In genomic region chr3:13018561-13019242, GRCh38 we compare ENCODE assay signal across 12 cellular contexts. TPM values are rescaled to one million over a fixed set of nuclear protein-coding genes. Genes with fewer than 3 reads are reported as not detected.
DNase-seq lines count a peak whose midpoint lies in the region; ATAC-seq and TF ChIP-seq lines count a peak whose summit lies in the region.
"Had no signal": no experiment of that assay in that cellular context is flagged by ENCODE, and none has a peak within 500 bp of the region (broad histone marks: within the 10 kb centered on the region; RNA-seq: fewer than 3 reads in every experiment).

No MANE protein-coding gene starts in this region.

- no peak for TF ChIP-seq EP300 in sigmoid colon (IDR thresholded peaks at IDR 0.05)

- DNase-seq in activated B cell treated with CpG ODN at 0.5 μM for 24 hours, result no peak
- DNase-seq in heart right ventricle, result no peak
- DNase-seq in sigmoid colon, result no peak
- DNase-seq in NCI-H1436 (lab: John Stamatoyannopoulos, UW), result no peak
- no peak for DNase-seq in NCI-H446 (lab: John Stamatoyannopoulos, UW)
- no peak for DNase-seq in activated CD4-positive, alpha-beta T cell treated with anti-CD3 and anti-CD28 coated beads for 1 hour
- DNase-seq: dermis blood vessel endothelial cell; KBM-7; stimulated activated CD4-positive, alpha-beta T cell treated with anti-CD3 and anti-CD28 coated beads, Interleukin-4, amount 100 ng/mL, for 1 hour had no signal

- H3K4me1 ChIP-seq in heart right ventricle, result peaks cover 35 to 90% (median 85%) of the 10 kb centered on the region in 9 donors
- H3K4me1 ChIP-seq in sigmoid colon, result peaks cover 0 to 51% (median 30%) of the 10 kb centered on the region in 4 donors

- H3K27me3 Mint-ChIP-seq in activated B cell treated with CpG ODN at 0.5 μM for 24 hours, result no peaks in the 10 kb centered on the region

- peak overlapping the region; percentile 10 for H3K4me3 ChIP-seq in GM12875 (ENCODE audit: low read depth, low read length)
- H3K4me3 ChIP-seq in heart right ventricle, result peak overlapping the region in 7 of 10 donors; percentile 1 to 37 (median 19)
- H3K4me3 ChIP-seq in sigmoid colon, result peak overlapping the region in 3 of 4 donors; percentile 17 to 30 (median 23)
- H3K4me3 ChIP-seq: left lung had no signal

- CTCF ChIA-PET in activated B cell treated with CpG ODN at 0.5 μM for 24 hours (lab: Charles Lee), result interaction anchor here (1.0 to 1.4 kb wide), 4 partner anchors 23 to 73 kb away, joined by 3 to 5 read pairs (median 4); no protein-coding TSS in a partner anchor

- POLR2A ChIA-PET in activated B cell treated with CpG ODN at 0.5 μM for 24 hours (lab: Charles Lee), result interaction anchor here (0.6 to 10.3 kb wide), 8 partner anchors 12 to 1411 kb away, joined by 3 to 465 read pairs (median 38); no protein-coding TSS in a partner anchor

- 52 to 58% methylated on average over 15 of the region's 15 CpGs for WGBS in heart right ventricle, 2 donors
- WGBS in sigmoid colon, 2 donors, result 75 to 78% methylated on average over 15 of the region's 15 CpGs

- intact Hi-C loops in activated B cell treated with CpG ODN at 0.5 μM for 24 hours (cut with micrococcal nuclease) (loop anchor here (1.0 kb wide), 1 partner anchor 9 kb away; no protein-coding TSS in a partner anchor), heart right ventricle (cut with DNase I) (no loop called here), sigmoid colon (cut with DNase I) (no loop called here)

- no peak for TF ChIP-seq POLR2A in sigmoid colon (IDR thresholded peaks at IDR 0.05)

- TF ChIP-seq CTCF in GM12875 (IDR thresholded peaks at IDR 0.05; ENCODE audit: borderline replicate concordance, insufficient read depth, low read depth, low read length) (no peak), activated B cell treated with CpG ODN at 0.5 μM for 24 hours (IDR thresholded peaks at IDR 0.05) (no peak), heart right ventricle (IDR thresholded peaks at IDR 0.05) (no peak), sigmoid colon (IDR thresholded peaks at IDR 0.05) (no peak)

- H3K4me3 Mint-ChIP-seq in activated B cell treated with CpG ODN at 0.5 μM for 24 hours, result peak overlapping the region; percentile 100

- H3K4me1 Mint-ChIP-seq in activated B cell treated with CpG ODN at 0.5 μM for 24 hours, result peaks cover 83% of the 10 kb centered on the region

- H3K27ac Mint-ChIP-seq in activated B cell treated with CpG ODN at 0.5 μM for 24 hours, result peak overlapping the region; percentile 95

- no peaks in the 10 kb centered on the region for H3K36me3 ChIP-seq in heart right ventricle
- no peaks in the 10 kb centered on the region for H3K36me3 ChIP-seq in sigmoid colon
- H3K36me3 ChIP-seq: left lung had no signal

- no peaks in the 10 kb centered on the region for H3K9me3 ChIP-seq in heart right ventricle
- no peaks in the 10 kb centered on the region for H3K9me3 ChIP-seq in sigmoid colon
- H3K9me3 ChIP-seq: left lung had no signal

- H3K9me3 Mint-ChIP-seq in activated B cell treated with CpG ODN at 0.5 μM for 24 hours, result no peaks in the 10 kb centered on the region

- ATAC-seq in activated B cell treated with CpG ODN at 0.5 μM for 24 hours (ENCODE audit: low read depth), result no peak
- no peak for ATAC-seq in heart right ventricle
- ATAC-seq in HG02884 (IDR thresholded peaks at IDR 0.05; ENCODE audit: unreplicated experiment), result no peak

- peaks cover 45% of the 10 kb centered on the region for H3K36me3 Mint-ChIP-seq in activated B cell treated with CpG ODN at 0.5 μM for 24 hours (ENCODE audit: low read depth)

- H3K27ac ChIP-seq in heart right ventricle (peak overlapping the region in 7 of 10 donors; percentile 1 to 68 (median 17)), sigmoid colon (peak overlapping the region in 3 of 4 donors; percentile 39 to 64 (median 45))

- H3K27me3 ChIP-seq in heart right ventricle, result no peaks in the 10 kb centered on the region
- no peaks in the 10 kb centered on the region for H3K27me3 ChIP-seq in sigmoid colon
- H3K27me3 ChIP-seq: left lung had no signal

RNA-seq across cellular contexts. Expression of gene IQSEC1, which starts 54.5 kb away (rescaled TPM):
- total RNA-seq in activated B cell treated with CpG ODN at 0.5 μM for 24 hours (260 and 296 TPM in 2 replicates), heart right ventricle (10 to 100 TPM; 55.9 to 73.9 (median 60.7) TPM), sigmoid colon (10 to 100 TPM; 23.9 to 39.1 (median 26.2) TPM)
- polyA plus RNA-seq in heart right ventricle (10 to 100 TPM; 13.1 to 29.7 TPM), sigmoid colon (10 to 100 TPM in 1 of 3 donors, 1 to 10 TPM in 2; 2.5 to 20.7 (median 4.2) TPM)
